8 cellular contexts compared by ENCODE assay signal in the genomic region with DNA sequence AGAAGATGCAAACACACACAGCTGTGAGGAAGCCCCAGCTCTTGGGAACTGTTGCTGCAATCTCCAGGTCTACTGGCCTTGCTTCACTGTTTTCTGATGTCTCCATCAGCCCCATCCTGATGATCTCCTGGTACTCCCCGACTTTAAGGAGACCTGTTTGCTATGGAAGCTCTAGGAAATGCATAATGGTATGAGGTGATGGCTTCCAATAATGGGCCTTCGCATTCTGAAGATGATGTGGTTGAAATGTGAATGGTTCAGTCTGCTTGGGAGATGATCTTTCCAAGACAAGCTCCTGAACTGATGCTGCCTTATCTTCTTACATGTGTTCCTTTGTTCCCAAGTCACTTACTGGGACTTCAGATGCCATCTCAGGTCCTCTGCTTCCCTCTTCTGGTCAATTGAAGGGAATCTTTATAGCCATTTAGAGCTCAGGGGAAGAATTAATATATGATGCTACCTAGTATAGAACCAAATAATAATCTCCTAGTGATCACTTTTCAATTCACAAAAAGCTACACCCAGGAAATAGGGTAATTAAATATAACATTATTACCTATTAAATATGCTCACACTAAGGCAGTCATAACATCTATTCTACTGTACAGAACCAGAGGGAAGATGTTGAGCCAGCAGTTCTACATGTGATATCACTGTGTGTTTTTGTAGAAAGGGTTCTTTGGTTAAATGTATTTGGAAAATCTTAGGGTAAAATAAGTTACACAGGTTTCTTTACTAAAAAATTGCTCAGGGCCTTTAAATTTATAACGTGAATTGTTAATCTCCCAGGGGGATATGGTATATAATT.
A peak's percentile ranks its signal among the peaks of the same experiment; 100 is the strongest.
DNase-seq lines count a peak whose midpoint lies in the region; ATAC-seq, FAIRE-seq and TF ChIP-seq lines count a peak whose summit lies in the region.

No MANE protein-coding gene starts in this region.

- ATAC-seq in pancreas = peak; percentile 78 to 95 (median 91)
- no peak for ATAC-seq in GM18870 (IDR thresholded peaks at IDR 0.05; ENCODE audit: unreplicated experiment)
- no peak for ATAC-seq in GM21390 (IDR thresholded peaks at IDR 0.05; ENCODE audit: unreplicated experiment)

- no peaks in the 10 kb centered on the region for H3K79me2 ChIP-seq in MM.1S (ENCODE audit: low read length)

- H3K27me3 ChIP-seq in MM.1S (replicated peaks; ENCODE audit: insufficient read depth, low read length) (no peaks in the 10 kb centered on the region), pancreas (no peaks in the 10 kb centered on the region)

- H3K9ac ChIP-seq in MM.1S (ENCODE audit: low read length) = no peak overlapping the region

- intact Hi-C loops in pancreas (cut with DNase I) = loop anchor here in 1 of 3 donors (10.0 kb wide), 1 partner anchor 220 kb away; a partner anchor contains a TSS

- H2AFZ ChIP-seq in MM.1S (ENCODE audit: low read length) = no peak overlapping the region

- H3K36me3 ChIP-seq in MM.1S (replicated peaks; ENCODE audit: insufficient read depth, low read length) (no peaks in the 10 kb centered on the region), pancreas (no peaks in the 10 kb centered on the region)

- TF ChIP-seq POLR2A in GM12891 (IDR thresholded peaks at IDR 0.05; ENCODE audit: low read depth, low read length) = no peak

- H3K4me2 ChIP-seq in MM.1S (ENCODE audit: low read depth, low read length) = no peak overlapping the region

- H3K9me2 ChIP-seq in MM.1S (replicated peaks; ENCODE audit: insufficient read depth, low read length) = no peaks in the 10 kb centered on the region

- H3F3A ChIP-seq in MM.1S (ENCODE audit: insufficient read depth, low read length) = no peaks in the 10 kb centered on the region

- FAIRE-seq in pancreas (lab: Jason Lieb, UNC) (no peak), GM12891 (lab: Jason Lieb, UNC) (no peak)

- H3K9me3 ChIP-seq in MM.1S (replicated peaks; ENCODE audit: insufficient read depth, low read length) = no peaks in the 10 kb centered on the region
- H3K9me3 ChIP-seq in pancreas = no peaks in the 10 kb centered on the region

- DNase-seq in DMS79 (lab: John Stamatoyannopoulos, UW) (peak; percentile 58), MM.1S (peak; percentile 27), SHP77 treated with DMSO at 0.1 percent for 48 hours (lab: John Stamatoyannopoulos, UW) (peak; percentile 5), fibroblast of peridontal ligament (ENCODE audit: extremely low read depth) (peak; percentile 85), pancreas (no peak), GM12891 (ENCODE audit: insufficient read length, low spot score) (no peak)

- H3K4me1 ChIP-seq in MM.1S (ENCODE audit: low read length) (no peaks in the 10 kb centered on the region), pancreas (no peaks in the 10 kb centered on the region)

- TF ChIP-seq CTCF in MM.1S (IDR thresholded peaks at IDR 0.05; ENCODE audit: low read length) (peak; percentile 38), pancreas (IDR thresholded peaks at IDR 0.05) (peak in 3 of 4 donors; percentile 40 to 41 (median 41))

- no peaks in the 10 kb centered on the region for H4K20me1 ChIP-seq in MM.1S (ENCODE audit: insufficient read depth, low read length)

- H3K4me3 ChIP-seq in MM.1S (ENCODE audit: low read length) (no peak overlapping the region), pancreas (no peak overlapping the region)

- WGBS in pancreas, 2 donors = 75 to 81% methylated on average over 3 of the region's 3 CpGs

- H3K27ac ChIP-seq in MM.1S (ENCODE audit: low read length) = no peak overlapping the region
- H3K27ac ChIP-seq in pancreas = no peak overlapping the region

TF ChIP-seq in GM12891, 5 proteins besides CTCF, POLR2A, EP300 and RAD21:
- TF ChIP-seq POLR2AphosphoS5 (IDR thresholded peaks at IDR 0.05; ENCODE audit: low read depth, low read length) = no peak
- no peak for TF ChIP-seq PAX5 (IDR thresholded peaks at IDR 0.05; ENCODE audit: insufficient read depth, low read length, severe bottlenecking)
- TF ChIP-seq POU2F2 (IDR thresholded peaks at IDR 0.05; ENCODE audit: low read depth, low read length) = no peak
- no peak for TF ChIP-seq SPI1 (IDR thresholded peaks at IDR 0.05; ENCODE audit: low read depth, low read length)
- TF ChIP-seq TAF1 (IDR thresholded peaks at IDR 0.05; ENCODE audit: low read depth, low read length) = no peak

Comparison
In these comparisons a context has a peak if more than half of its experiments do, and no peak if none do; other contexts are left out.
1. DNase-seq: peak in DMS79 (single experiment), MM.1S (single experiment), SHP77 treated with DMSO at 0.1 percent for 48 hours (single experiment) and fibroblast of peridontal ligament (single experiment); none in pancreas (0 of 6) and GM12891 (single experiment).
2. ATAC-seq: peak in pancreas (4 of 4); none in GM18870 (single experiment) and GM21390 (single experiment).